Comparison of ENCODE assay signal across 8 cellular contexts in genomic region chr9:36704148-36704547, GRCh38.
"Had no signal": no experiment of that assay in that cellular context is flagged by ENCODE, and none has a peak within 500 bp of the region (broad histone marks: within the 10 kb centered on the region; RNA-seq: fewer than 3 reads in every experiment).

No MANE protein-coding gene starts in this region.

- FAIRE-seq: G401.6, GM12878, GM12891, GM12892, GM18507, GM19239 had no signal

- DNase-seq: GDM1, GF-D8 had no signal

- H3K4me3 ChIP-seq: GM12878 had no signal

- ATAC-seq: GM12878 had no signal
